In genomic region chr2:197453914-197454398, GRCh38 we compare ENCODE assay signal across 1 cellular context.
TF ChIP-seq lines count a peak whose summit lies in the region.

No MANE protein-coding gene starts in this region.

TF ChIP-seq in GM12878, 131 proteins besides CTCF, POLR2A, EP300 and RAD21 (continued from another document and continues in another):
- TF ChIP-seq FOS (IDR thresholded peaks at IDR 0.05; ENCODE audit: borderline replicate concordance, extremely low read depth, insufficient read length) (no peak), POU2F2 (IDR thresholded peaks at IDR 0.05; ENCODE audit: borderline replicate concordance, low read depth, low read length) (0 out of 3 replicates have a peak, but pooled peaks have one; percentile 4), CREM (IDR thresholded peaks at IDR 0.05; ENCODE audit: low read depth) (no peak), TBL1XR1 (IDR thresholded peaks at IDR 0.05; ENCODE audit: low read depth, low read length) (no peak), E2F4 (IDR thresholded peaks at IDR 0.05; ENCODE audit: low read depth, low read length) (no peak), RELB (IDR thresholded peaks at IDR 0.05; ENCODE audit: low read depth) (peak; percentile 2; the same call in 1 of the 2 replicates), ZNF622 (IDR thresholded peaks at IDR 0.05) (no peak), BACH1 (IDR thresholded peaks at IDR 0.05; ENCODE audit: borderline replicate concordance) (no peak), CEBPB (IDR thresholded peaks at IDR 0.05; ENCODE audit: borderline replicate concordance in 1 of 2, low read depth in 2 of 2, low read length in 2 of 2) (no peak), NR2C2 (IDR thresholded peaks at IDR 0.05; ENCODE audit: borderline replicate concordance, control insufficient read depth, insufficient read length, low read depth) (no peak), SUPT20H (IDR thresholded peaks at IDR 0.05; ENCODE audit: borderline replicate concordance, control insufficient read depth, low read depth, low read length) (no peak), JUND (IDR thresholded peaks at IDR 0.05; ENCODE audit: low read depth, low read length) (no peak), ZNF592 (IDR thresholded peaks at IDR 0.05) (no peak), POLR2AphosphoS2 (IDR thresholded peaks at IDR 0.05; ENCODE audit: low read depth, low read length) (no peak), FOXK2 (IDR thresholded peaks at IDR 0.05) (peak; percentile 81), TCF12 (IDR thresholded peaks at IDR 0.05; ENCODE audit: low read depth, low read length) (peak; percentile 49; the same call in 1 of the 2 replicates), ZSCAN29 (IDR thresholded peaks at IDR 0.05) (no peak), EGR1 (IDR thresholded peaks at IDR 0.05; ENCODE audit: borderline replicate concordance in 1 of 2, low read depth in 2 of 2, low read length in 2 of 2) (no peak), CBX3 (IDR thresholded peaks at IDR 0.05; ENCODE audit: borderline replicate concordance, low read depth) (no peak), HSF1 (IDR thresholded peaks at IDR 0.05; ENCODE audit: low read depth, low read length) (no peak), YBX1 (IDR thresholded peaks at IDR 0.05) (no peak), ZBTB11 (CRISPR knock-in tag; IDR thresholded peaks at IDR 0.05) (no peak), PBX3 (IDR thresholded peaks at IDR 0.05; ENCODE audit: insufficient replicate concordance, low read depth, low read length) (no peak), NFYA (IDR thresholded peaks at IDR 0.05; ENCODE audit: borderline replicate concordance, low read depth, low read length) (no peak), ZNF217 (IDR thresholded peaks at IDR 0.05) (no peak), NR2C1 (IDR thresholded peaks at IDR 0.05) (no peak), CHD1 (IDR thresholded peaks at IDR 0.05; ENCODE audit: low read depth, low read length) (no peak), NFXL1 (IDR thresholded peaks at IDR 0.05; ENCODE audit: borderline replicate concordance) (no peak), EED (IDR thresholded peaks at IDR 0.05; ENCODE audit: low read depth) (no peak), IRF5 (IDR thresholded peaks at IDR 0.05; ENCODE audit: borderline replicate concordance) (no peak), SP1 (IDR thresholded peaks at IDR 0.05; ENCODE audit: low read depth, low read length) (no peak), SKIL (IDR thresholded peaks at IDR 0.05; ENCODE audit: low read depth, poor library complexity, severe bottlenecking) (no peak), MLLT1 (IDR thresholded peaks at IDR 0.05) (no peak), BCL3 (IDR thresholded peaks at IDR 0.05; ENCODE audit: borderline replicate concordance, insufficient read depth, low read depth, low read length, poor library complexity, severe bottlenecking) (no peak), MEF2A (IDR thresholded peaks at IDR 0.05; ENCODE audit: insufficient read depth, low read depth, low read length) (no peak), IKZF2 (IDR thresholded peaks at IDR 0.05) (no peak), SPI1 (IDR thresholded peaks at IDR 0.05; ENCODE audit: borderline replicate concordance, insufficient read depth, low read depth, low read length) (no peak), GATAD2B (conservative IDR thresholded peaks at IDR 0.05; ENCODE audit: low read depth) (peak; percentile 8; the same call in 1 of the 2 replicates), SRF (IDR thresholded peaks at IDR 0.05; ENCODE audit: low read depth in 2 of 2, low read length in 2 of 2) (peak in 1 of 2 experiments; percentile 56; a peak in 1 of 4 replicates), CBX5 (IDR thresholded peaks at IDR 0.05; ENCODE audit: low read depth) (0 out of 2 replicates have a peak, but pooled peaks have one; percentile 29), RCOR1 (conservative IDR thresholded peaks at IDR 0.05; ENCODE audit: low read depth, low read length) (no peak)
